1 cellular context compared by ENCODE assay signal in genomic region chr7:128954830-128955797, GRCh38.
TF ChIP-seq lines count a peak whose summit lies in the region.

No MANE protein-coding gene starts in this region.

TF ChIP-seq in H1, 55 proteins besides CTCF, POLR2A, EP300 and RAD21 (continued from another document):
- no peak for TF ChIP-seq USF2 (IDR thresholded peaks at IDR 0.05; ENCODE audit: low read length)
- TF ChIP-seq KDM5A (IDR thresholded peaks at IDR 0.05; ENCODE audit: low read length): no peak
- no peak for TF ChIP-seq KDM1A (IDR thresholded peaks at IDR 0.05; ENCODE audit: borderline replicate concordance, low read length)
- TF ChIP-seq NRF1 (IDR thresholded peaks at IDR 0.05; ENCODE audit: low read depth, low read length): no peak
- TF ChIP-seq POU5F1 (IDR thresholded peaks at IDR 0.05; ENCODE audit: low read depth, low read length): no peak
- no peak for TF ChIP-seq CHD1 (IDR thresholded peaks at IDR 0.05; ENCODE audit: low read depth, low read length)
- no peak for TF ChIP-seq SP4 (IDR thresholded peaks at IDR 0.05; ENCODE audit: low read length)
- TF ChIP-seq RNF2 (IDR thresholded peaks at IDR 0.05; ENCODE audit: borderline replicate concordance, low read depth, low read length, missing control alignments, poor library complexity, severe bottlenecking): no peak
- TF ChIP-seq ATF3 (IDR thresholded peaks at IDR 0.05; ENCODE audit: insufficient read depth, low read depth, low read length): no peak
- no peak for TF ChIP-seq CBX8 (IDR thresholded peaks at IDR 0.05; ENCODE audit: borderline replicate concordance, low read depth, low read length)
- no peak for TF ChIP-seq POLR2AphosphoS5 (IDR thresholded peaks at IDR 0.05; ENCODE audit: low read depth, low read length)
- TF ChIP-seq CREB1 (IDR thresholded peaks at IDR 0.05): no peak
- no peak for TF ChIP-seq BCL11A (IDR thresholded peaks at IDR 0.05; ENCODE audit: low read depth in 2 of 2, low read length in 2 of 2)
- no peak for TF ChIP-seq CEBPB (IDR thresholded peaks at IDR 0.05; ENCODE audit: low read depth, low read length)
- no peak for TF ChIP-seq CHD2 (IDR thresholded peaks at IDR 0.05; ENCODE audit: low read length)
- TF ChIP-seq RXRA (IDR thresholded peaks at IDR 0.05; ENCODE audit: insufficient read depth, low read depth, low read length): no peak
- TF ChIP-seq EZH2 (IDR thresholded peaks at IDR 0.05; ENCODE audit: low read depth, low read length, severe bottlenecking): no peak
- TF ChIP-seq SRF (IDR thresholded peaks at IDR 0.05; ENCODE audit: low read depth, low read length): no peak
- TF ChIP-seq EGR1 (IDR thresholded peaks at IDR 0.05; ENCODE audit: borderline replicate concordance, low read depth, low read length): no peak
TF ChIP-seq in H1: peak in this region for 0.
